2 cellular contexts compared by ENCODE assay signal in genomic region chr9:87592554-87593394, GRCh38.
TF ChIP-seq lines count a peak whose summit lies in the region.

No MANE protein-coding gene starts in this region.

TF ChIP-seq in HEK293, 187 proteins besides CTCF, POLR2A, EP300 and RAD21 (continued from another document and continues in another):
- TF ChIP-seq ATF2 (tag by site-specific recombination; IDR thresholded peaks at IDR 0.05; ENCODE audit: low read depth): no peak
- TF ChIP-seq ZNF677 (tag by site-specific recombination; IDR thresholded peaks at IDR 0.05): no peak
- TF ChIP-seq ZXDB (tag by site-specific recombination; IDR thresholded peaks at IDR 0.05): peak; percentile 62
- no peak for TF ChIP-seq ZNF133 (tag by site-specific recombination; IDR thresholded peaks at IDR 0.05)
- TF ChIP-seq ZNF555 (tag by site-specific recombination; conservative IDR thresholded peaks at IDR 0.05): no peak
- TF ChIP-seq GLIS1 (tag by site-specific recombination; IDR thresholded peaks at IDR 0.05): peak; percentile 68
- no peak for TF ChIP-seq ZNF707 (tag by site-specific recombination; IDR thresholded peaks at IDR 0.05)
- TF ChIP-seq ZNF350 (tag by site-specific recombination; IDR thresholded peaks at IDR 0.05): no peak
- TF ChIP-seq SCRT1 (tag by site-specific recombination; IDR thresholded peaks at IDR 0.05; ENCODE audit: borderline replicate concordance): no peak
- peak; percentile 54; the same call in 1 of the 2 replicates for TF ChIP-seq ZNF600 (tag by site-specific recombination; IDR thresholded peaks at IDR 0.05)
- no peak for TF ChIP-seq ZNF140 (tag by site-specific recombination; IDR thresholded peaks at IDR 0.05)
- no peak for TF ChIP-seq KLF10 (tag by site-specific recombination; IDR thresholded peaks at IDR 0.05)
- no peak for TF ChIP-seq ZBTB1 (tag by site-specific recombination; IDR thresholded peaks at IDR 0.05)
- no peak for TF ChIP-seq ZNF148 (tag by site-specific recombination; IDR thresholded peaks at IDR 0.05; ENCODE audit: borderline replicate concordance)
- no peak for TF ChIP-seq ZNF37A (tag by site-specific recombination; IDR thresholded peaks at IDR 0.05)
- TF ChIP-seq ZNF639 (tag by site-specific recombination; IDR thresholded peaks at IDR 0.05): no peak
- no peak for TF ChIP-seq ZNF280D (tag by site-specific recombination; IDR thresholded peaks at IDR 0.05)
- TF ChIP-seq ZBTB8A (tag by site-specific recombination; IDR thresholded peaks at IDR 0.05): no peak
- peak; percentile 95 for TF ChIP-seq FEZF1 (tag by site-specific recombination; IDR thresholded peaks at IDR 0.05)
- peak; percentile 71 for TF ChIP-seq ZNF692 (tag by site-specific recombination; IDR thresholded peaks at IDR 0.05)
- TF ChIP-seq ZNF157 (tag by site-specific recombination; IDR thresholded peaks at IDR 0.05): no peak

TF ChIP-seq in K562, 482 proteins besides CTCF, POLR2A, EP300 and RAD21 (continued from another document and continues in another):
- TF ChIP-seq PBX2 (CRISPR knock-in tag; IDR thresholded peaks at IDR 0.05; ENCODE audit: low read depth) (no peak), PBX2 (tag; conservative IDR thresholded peaks at IDR 0.05; ENCODE audit: low read depth) (0 out of 2 replicates have a peak, but pooled peaks have one; percentile 16), SLC30A9 (CRISPR knock-in tag; IDR thresholded peaks at IDR 0.05) (no peak), REST (CRISPR knock-in tag; IDR thresholded peaks at IDR 0.05; ENCODE audit: low read depth) (no peak), AFF4 (CRISPR knock-in tag; IDR thresholded peaks at IDR 0.05) (no peak), ASH1L (IDR thresholded peaks at IDR 0.05; ENCODE audit: borderline replicate concordance, low read depth, partially characterized antibody) (no peak), CEBPZ (IDR thresholded peaks at IDR 0.05; ENCODE audit: borderline replicate concordance, low read depth, low read length) (no peak), ETV5 (CRISPR knock-in tag; IDR thresholded peaks at IDR 0.05; ENCODE audit: low read depth) (no peak), MITF (IDR thresholded peaks at IDR 0.05) (no peak), ZNF764 (CRISPR knock-in tag; IDR thresholded peaks at IDR 0.05; ENCODE audit: low read depth) (no peak), RB1 (IDR thresholded peaks at IDR 0.05; ENCODE audit: low read depth) (no peak), NELFE (IDR thresholded peaks at IDR 0.05; ENCODE audit: insufficient read depth, insufficient read length) (no peak), ZNF76 (CRISPR knock-in tag; IDR thresholded peaks at IDR 0.05; ENCODE audit: borderline replicate concordance) (no peak), ZNF507 (tag; conservative IDR thresholded peaks at IDR 0.05) (no peak)
